In genomic region chr21:44542716-44543115, GRCh38 we compare ENCODE assay signal across 33 cellular contexts. TPM values are rescaled to one million over a fixed set of nuclear protein-coding genes. Genes with fewer than 3 reads are reported as not detected.
DNase-seq lines count a peak whose midpoint lies in the region; ATAC-seq, FAIRE-seq and TF ChIP-seq lines count a peak whose summit lies in the region.
"Had no signal": no experiment of that assay in that cellular context is flagged by ENCODE, and none has a peak within 500 bp of the region (broad histone marks: within the 10 kb centered on the region; RNA-seq: fewer than 3 reads in every experiment).

No MANE protein-coding gene starts in this region.

- intact Hi-C loops in HCT116 (cut with micrococcal nuclease) (no loop called here), K562 (cut with micrococcal nuclease) (no loop called here)

- no peak for FAIRE-seq in K562 (lab: Jason Lieb, UNC)
- FAIRE-seq: A204.1, GM12878, GM12892, GM18507, GM19239 had no signal

- H3K27ac ChIP-seq in HCT116 (ENCODE audit: low read depth, low read length) (no peak overlapping the region), K562 (ENCODE audit: extremely low read depth, low read depth, low read length) (no peak overlapping the region), osteoblast (ENCODE audit: low read depth, low read length) (no peak overlapping the region)
- H3K27ac ChIP-seq: BLaER1 had no signal

- no peaks in the 10 kb centered on the region for H3K4me1 ChIP-seq in HCT116 (ENCODE audit: control insufficient read depth in 1 of 2, insufficient read depth in 2 of 2, low read length in 2 of 2)
- peaks cover 0 to 4% of the 10 kb centered on the region in 2 experiments; a peak in 2 of 5 replicates for H3K4me1 ChIP-seq in K562 (replicated peaks in 1 of 2; ENCODE audit: control insufficient read depth in 2 of 2, insufficient read depth in 2 of 2, low read length in 2 of 2)
- no peaks in the 10 kb centered on the region for H3K4me1 ChIP-seq in osteoblast (ENCODE audit: insufficient read depth, low read length)
- H3K4me1 ChIP-seq: BE2C had no signal

- TF ChIP-seq EP300 in K562 (IDR thresholded peaks at IDR 0.05; ENCODE audit: low read length): no peak

- no peaks in the 10 kb centered on the region for H3K36me3 ChIP-seq in H7 (replicated peaks; ENCODE audit: control insufficient read depth, insufficient read depth, low read length)
- no peaks in the 10 kb centered on the region for H3K36me3 ChIP-seq in HCT116 (ENCODE audit: control insufficient read depth in 1 of 2, insufficient read depth in 2 of 2, low read length in 2 of 2)
- no peaks in the 10 kb centered on the region for H3K36me3 ChIP-seq in K562 (ENCODE audit: control insufficient read depth, insufficient read depth, low read length)
- H3K36me3 ChIP-seq in osteoblast (ENCODE audit: insufficient read depth, low read length): no peaks in the 10 kb centered on the region
- H3K36me3 ChIP-seq: BE2C, BLaER1 had no signal

- TF ChIP-seq POLR2A in HCT116 (IDR thresholded peaks at IDR 0.05; ENCODE audit: borderline replicate concordance, extremely low read depth, insufficient read depth, insufficient read length) (no peak), K562 (conservative IDR thresholded peaks at IDR 0.05) (no peak)

- RAD21 ChIA-PET in HCT116 (lab: Charles Lee; ENCODE audit: low non-redundant PET in 1 of 2, low total read pairs in 2 of 2, uncharacterized antibody in 2 of 2, unreplicated experiment in 2 of 2): no interaction called here

- TF ChIP-seq CTCF in HCT116 (IDR thresholded peaks at IDR 0.05 in 2 of 3, conservative IDR thresholded peaks at IDR 0.05 in 1 of 3; ENCODE audit: borderline replicate concordance in 1 of 3, insufficient read depth in 1 of 3, low read depth in 2 of 3, low read length in 2 of 3) (no peak), K562 (IDR thresholded peaks at IDR 0.05 in 2 of 3, conservative IDR thresholded peaks at IDR 0.05 in 1 of 3; ENCODE audit: insufficient read depth in 2 of 3, low read depth in 1 of 3, low read length in 3 of 3) (no peak), osteoblast (IDR thresholded peaks at IDR 0.05; ENCODE audit: extremely low read depth, low read depth, low read length) (no peak)

- H3K4me2 ChIP-seq in HCT116 (ENCODE audit: low read length) (no peak overlapping the region), K562 (ENCODE audit: insufficient read depth, low read length) (no peak overlapping the region), osteoblast (ENCODE audit: insufficient read depth, low read length) (no peak overlapping the region)
- H3K4me2 ChIP-seq: BLaER1 had no signal

- H3K4me3 ChIP-seq in H7 (ENCODE audit: insufficient read depth, low read depth, low read length) (no peak overlapping the region), HCT116 (replicated peaks in 1 of 2; ENCODE audit: low read depth in 1 of 2, low read length in 2 of 2) (no peak overlapping the region), K562 (no peak overlapping the region), osteoblast (ENCODE audit: insufficient read depth, low read length) (no peak overlapping the region)
- H3K4me3 ChIP-seq: BLaER1, GM12878 had no signal

- H3K9ac ChIP-seq in HCT116 (ENCODE audit: low read length): no peak overlapping the region
- no peak overlapping the region for H3K9ac ChIP-seq in K562 (ENCODE audit: insufficient read depth in 1 of 2, low read depth in 2 of 2, low read length in 2 of 2)
- H3K9ac ChIP-seq: BLaER1 had no signal

- peak; percentile 6 for DNase-seq in H7
- peak; percentile 3 for DNase-seq in HCT116 (ENCODE audit: low read depth, low spot score)
- no peak for DNase-seq in K562 (ENCODE audit: extremely low read depth in 1 of 4, low spot score in 3 of 4)
- peak; percentile 22 for DNase-seq in osteoblast (ENCODE audit: insufficient read length, low spot score, missing footprints)
- DNase-seq: 8988T; ACHN; BE2C; C1 segment of cervical spinal cord; CD4-positive, alpha-beta memory T cell; CD4-positive, CD25-positive, alpha-beta regulatory T cell; CD8-positive, alpha-beta memory T cell; COR-L47; DMS 273 treated with DMSO at 0.1 percent for 48 hours; DMS153; DMS53; DMS79; DND-41; EL; GDM1 had no signal

- no peak for TF ChIP-seq RAD21 in HCT116 (IDR thresholded peaks at IDR 0.05; ENCODE audit: low read depth)
- TF ChIP-seq RAD21 in K562 (CRISPR knock-in tag; conservative IDR thresholded peaks at IDR 0.05 in 1 of 2, IDR thresholded peaks at IDR 0.05 in 1 of 2): no peak

- ATAC-seq in HCT116 (no peak), K562 (no peak), HG03196 (IDR thresholded peaks at IDR 0.05; ENCODE audit: unreplicated experiment) (no peak), GM18858 (IDR thresholded peaks at IDR 0.05; ENCODE audit: unreplicated experiment) (no peak), HG03460 (IDR thresholded peaks at IDR 0.05; ENCODE audit: unreplicated experiment) (no peak)
- ATAC-seq: GM12878 had no signal

- H4K20me1 ChIP-seq in HCT116 (ENCODE audit: insufficient read depth) (no peaks in the 10 kb centered on the region), K562 (replicated peaks; ENCODE audit: control insufficient read depth, insufficient read depth, low read length) (no peaks in the 10 kb centered on the region), osteoblast (ENCODE audit: insufficient read depth, low read length) (no peaks in the 10 kb centered on the region)
- H4K20me1 ChIP-seq: BLaER1 had no signal

- in situ Hi-C loops in K562 (cut with MboI): no loop called here

- H3K27me3 ChIP-seq in H7 (ENCODE audit: control insufficient read depth, insufficient read depth, low read length) (no peaks in the 10 kb centered on the region), HCT116 (ENCODE audit: insufficient read depth, low read length) (no peaks in the 10 kb centered on the region), K562 (ENCODE audit: control insufficient read depth in 2 of 2, insufficient read depth in 2 of 2, low read length in 2 of 2) (peaks cover 4 to 32% of the 10 kb centered on the region in 2 experiments; a peak in 4 of 5 replicates), osteoblast (ENCODE audit: insufficient read depth, low read length) (no peaks in the 10 kb centered on the region)
- H3K27me3 ChIP-seq: BLaER1 had no signal

- H3K79me2 ChIP-seq in HCT116 (ENCODE audit: insufficient read depth, low read length) (no peaks in the 10 kb centered on the region), K562 (ENCODE audit: control insufficient read depth, insufficient read depth, low read length) (no peaks in the 10 kb centered on the region), osteoblast (ENCODE audit: insufficient read depth, low read length) (no peaks in the 10 kb centered on the region)

- H3K9me2 ChIP-seq in HCT116 (ENCODE audit: insufficient read depth): no peaks in the 10 kb centered on the region

- H3K9me3 ChIP-seq in HCT116 (ENCODE audit: control insufficient read depth in 1 of 2, insufficient read depth in 1 of 2, low read depth in 1 of 2, low read length in 2 of 2): peaks cover 7 to 24% of the 10 kb centered on the region in 2 experiments
- no peaks in the 10 kb centered on the region for H3K9me3 ChIP-seq in K562 (replicated peaks; ENCODE audit: control insufficient read depth, insufficient read depth, low read depth, low read length)
- no peaks in the 10 kb centered on the region for H3K9me3 ChIP-seq in osteoblast (ENCODE audit: low read depth, low read length)
- H3K9me3 ChIP-seq: BE2C had no signal

- POLR2A ChIA-PET in HCT116 (lab: Charles Lee) (no interaction called here), K562 (lab: Yijun Ruan, JAX) (no interaction called here)

- 0% methylated on average over 1 of the region's 1 CpG for WGBS in K562 (ENCODE audit: insufficient coverage, low coverage, missing lambda C conversion rate)

- BruUV-seq in HCT116 (replicated peaks; lab: Mats Ljungman, UMichigan) (no TSS peak), K562 (replicated peaks; lab: Mats Ljungman, UMichigan) (no TSS peak)

- CTCF ChIA-PET in HCT116 (lab: Charles Lee): no interaction called here
- CTCF ChIA-PET in K562 (lab: Yijun Ruan, JAX; ENCODE audit: low intra/inter-chr PET ratio): no interaction called here

- H2AFZ ChIP-seq in HCT116 (ENCODE audit: low read depth, low read length, poor library complexity, severe bottlenecking): no peak overlapping the region
- no peak overlapping the region for H2AFZ ChIP-seq in K562 (ENCODE audit: low read depth, low read length)
- no peak overlapping the region for H2AFZ ChIP-seq in osteoblast (ENCODE audit: low read length)

- H3K9me1 ChIP-seq in K562 (ENCODE audit: control insufficient read depth, insufficient read depth, low read length): no peaks in the 10 kb centered on the region

RNA-seq across cellular contexts. Expression of gene KRTAP10-1, which starts 2.7 kb away (rescaled TPM):
- not detected in 2 replicates for total RNA-seq in H7 (2014; rRNA removed; shearing (Covaris generic))
- not detected for total RNA-seq in HCT116 (2021; ENCODE audit: unreplicated experiment)
- polyA plus RNA-seq in HCT116 (2012): not detected in 2 replicates
- total RNA-seq in K562 (2011; cell fraction: chromatin; rRNA removed; ENCODE audit: low replicate concordance): not detected in 2 replicates
- not detected in 2 replicates for total RNA-seq in K562 (2011; cell fraction: nucleolus; rRNA removed)
- total RNA-seq in K562 (2011; cell fraction: nucleoplasm; rRNA removed): not detected in 2 replicates
- total RNA-seq in K562 (2014; rRNA removed): not detected in 2 replicates
- total RNA-seq in K562 (2014; rRNA removed; fragmentation: Illumina TruSeq; extraction: Trizol): not detected in 2 replicates
- total RNA-seq in K562 (2015; rRNA removed; fragmentation: Illumina TruSeq; extraction: Trizol): not detected in 2 replicates
- total RNA-seq in K562 (2021): not detected in 2 replicates
- not detected in 2 replicates for polyA plus RNA-seq in K562 (2011; rRNA removed)
- not detected in 2 replicates for polyA plus RNA-seq in K562 (2011; cell fraction: cytosol; rRNA removed)
- polyA plus RNA-seq in K562 (2011; cell fraction: nucleus; rRNA removed): not detected in 2 replicates
- not detected in 2 replicates for polyA plus RNA-seq in K562 (2012)
- not detected in 2 replicates for polyA plus RNA-seq in K562 (2014; fragmentation: Illumina TruSeq; extraction: Trizol)
- polyA plus RNA-seq in K562 (2014; fragmentation: Nextera tagmentation; extraction: Ambion mirVana): not detected
- polyA plus RNA-seq in K562 (2014; rRNA removed): not detected in 2 replicates
- not detected in 2 replicates for polyA minus RNA-seq in K562 (2011; rRNA and poly(A)+ RNA removed)
- polyA minus RNA-seq in K562 (2011; cell fraction: cytosol; rRNA and poly(A)+ RNA removed): not detected in 2 replicates
- polyA minus RNA-seq in K562 (2011; cell fraction: nucleus; rRNA and poly(A)+ RNA removed): not detected in 2 replicates
- not detected in 2 replicates for total RNA-seq in osteoblast
- total RNA-seq: CD4-positive, alpha-beta memory T cell; CD4-positive, CD25-positive, alpha-beta regulatory T cell; CD8-positive, alpha-beta memory T cell; Daoy; G401; GM12878 had no signal
- polyA plus RNA-seq: AG04450; CD14-positive monocyte; CD4-positive, alpha-beta memory T cell; CD4-positive, CD25-positive, alpha-beta regulatory T cell; CD8-positive, alpha-beta memory T cell; GM12878 had no signal

RNA-seq across cellular contexts. Expression of gene KRTAP10-2, which starts 8.6 kb away (rescaled TPM):
- total RNA-seq in H7 (2014; rRNA removed; shearing (Covaris generic)): not detected in 2 replicates
- not detected for total RNA-seq in HCT116 (2021; ENCODE audit: unreplicated experiment)
- not detected in 2 replicates for polyA plus RNA-seq in HCT116 (2012)
- total RNA-seq in K562 (2011; cell fraction: chromatin; rRNA removed; ENCODE audit: low replicate concordance): not detected in 2 replicates
- not detected in 2 replicates for total RNA-seq in K562 (2011; cell fraction: nucleolus; rRNA removed)
- not detected in 2 replicates for total RNA-seq in K562 (2011; cell fraction: nucleoplasm; rRNA removed)
- total RNA-seq in K562 (2014; rRNA removed): not detected in 2 replicates
- total RNA-seq in K562 (2014; rRNA removed; fragmentation: Illumina TruSeq; extraction: Trizol): not detected in 2 replicates
- not detected in 2 replicates for total RNA-seq in K562 (2015; rRNA removed; fragmentation: Illumina TruSeq; extraction: Trizol)
- total RNA-seq in K562 (2021): not detected in 2 replicates
- not detected in 2 replicates for polyA plus RNA-seq in K562 (2011; rRNA removed)
- polyA plus RNA-seq in K562 (2011; cell fraction: cytosol; rRNA removed): not detected in 2 replicates
- not detected in 2 replicates for polyA plus RNA-seq in K562 (2011; cell fraction: nucleus; rRNA removed)
- not detected in 2 replicates for polyA plus RNA-seq in K562 (2012)
- polyA plus RNA-seq in K562 (2014; fragmentation: Illumina TruSeq; extraction: Trizol): not detected in 2 replicates
- not detected for polyA plus RNA-seq in K562 (2014; fragmentation: Nextera tagmentation; extraction: Ambion mirVana)
- not detected in 2 replicates for polyA plus RNA-seq in K562 (2014; rRNA removed)
- polyA minus RNA-seq in K562 (2011; rRNA and poly(A)+ RNA removed): not detected in 2 replicates
- not detected in 2 replicates for polyA minus RNA-seq in K562 (2011; cell fraction: cytosol; rRNA and poly(A)+ RNA removed)
- polyA minus RNA-seq in K562 (2011; cell fraction: nucleus; rRNA and poly(A)+ RNA removed): not detected in 2 replicates
- total RNA-seq in osteoblast: not detected in 2 replicates
- total RNA-seq: CD4-positive, alpha-beta memory T cell; CD4-positive, CD25-positive, alpha-beta regulatory T cell; CD8-positive, alpha-beta memory T cell; Daoy; G401; GM12878 had no signal
- polyA plus RNA-seq: AG04450; CD14-positive monocyte; CD4-positive, alpha-beta memory T cell; CD4-positive, CD25-positive, alpha-beta regulatory T cell; CD8-positive, alpha-beta memory T cell; GM12878 had no signal

RNA-seq across cellular contexts. Expression of gene KRTAP10-3, which starts 15.9 kb away (rescaled TPM):
- total RNA-seq in H7 (2014; rRNA removed; shearing (Covaris generic)): not detected in 2 replicates
- total RNA-seq in HCT116 (2021; ENCODE audit: unreplicated experiment): not detected
- not detected in 2 replicates for polyA plus RNA-seq in HCT116 (2012)
- total RNA-seq in K562 (2011; cell fraction: chromatin; rRNA removed; ENCODE audit: low replicate concordance): not detected in 2 replicates
- total RNA-seq in K562 (2011; cell fraction: nucleolus; rRNA removed): not detected in 2 replicates
- total RNA-seq in K562 (2011; cell fraction: nucleoplasm; rRNA removed): not detected in 2 replicates
- not detected in 2 replicates for total RNA-seq in K562 (2014; rRNA removed)
- not detected in 2 replicates for total RNA-seq in K562 (2014; rRNA removed; fragmentation: Illumina TruSeq; extraction: Trizol)
- total RNA-seq in K562 (2015; rRNA removed; fragmentation: Illumina TruSeq; extraction: Trizol): not detected in 2 replicates
- total RNA-seq in K562 (2021): not detected in 2 replicates
- polyA plus RNA-seq in K562 (2011; rRNA removed): not detected in 2 replicates
- not detected in 2 replicates for polyA plus RNA-seq in K562 (2011; cell fraction: cytosol; rRNA removed)
- polyA plus RNA-seq in K562 (2011; cell fraction: nucleus; rRNA removed): not detected in 2 replicates
- not detected in 2 replicates for polyA plus RNA-seq in K562 (2012)
- not detected in 2 replicates for polyA plus RNA-seq in K562 (2014; fragmentation: Illumina TruSeq; extraction: Trizol)
- polyA plus RNA-seq in K562 (2014; fragmentation: Nextera tagmentation; extraction: Ambion mirVana): not detected
- not detected in 2 replicates for polyA plus RNA-seq in K562 (2014; rRNA removed)
- polyA minus RNA-seq in K562 (2011; rRNA and poly(A)+ RNA removed): not detected in 2 replicates
- polyA minus RNA-seq in K562 (2011; cell fraction: cytosol; rRNA and poly(A)+ RNA removed): not detected in 2 replicates
- not detected in 2 replicates for polyA minus RNA-seq in K562 (2011; cell fraction: nucleus; rRNA and poly(A)+ RNA removed)
- total RNA-seq in osteoblast: not detected in 2 replicates
- total RNA-seq: CD4-positive, alpha-beta memory T cell; CD4-positive, CD25-positive, alpha-beta regulatory T cell; CD8-positive, alpha-beta memory T cell; Daoy; G401; GM12878 had no signal
- polyA plus RNA-seq: AG04450; CD14-positive monocyte; CD4-positive, alpha-beta memory T cell; CD4-positive, CD25-positive, alpha-beta regulatory T cell; CD8-positive, alpha-beta memory T cell; GM12878 had no signal

RNA-seq across cellular contexts. Expression of gene KRTAP10-4, which starts 30.8 kb away (rescaled TPM):
- total RNA-seq in H7 (2014; rRNA removed; shearing (Covaris generic)): not detected in 2 replicates
- not detected for total RNA-seq in HCT116 (2021; ENCODE audit: unreplicated experiment)
- polyA plus RNA-seq in HCT116 (2012): not detected in 2 replicates
- not detected in 2 replicates for total RNA-seq in K562 (2011; cell fraction: chromatin; rRNA removed; ENCODE audit: low replicate concordance)
- not detected in 2 replicates for total RNA-seq in K562 (2011; cell fraction: nucleolus; rRNA removed)
- not detected in 2 replicates for total RNA-seq in K562 (2011; cell fraction: nucleoplasm; rRNA removed)
- total RNA-seq in K562 (2014; rRNA removed): not detected in 2 replicates
- total RNA-seq in K562 (2014; rRNA removed; fragmentation: Illumina TruSeq; extraction: Trizol): not detected in 2 replicates
- total RNA-seq in K562 (2015; rRNA removed; fragmentation: Illumina TruSeq; extraction: Trizol): not detected in 2 replicates
- total RNA-seq in K562 (2021): not detected in 2 replicates
- not detected in 2 replicates for polyA plus RNA-seq in K562 (2011; rRNA removed)
- not detected in 2 replicates for polyA plus RNA-seq in K562 (2011; cell fraction: cytosol; rRNA removed)
- not detected in 2 replicates for polyA plus RNA-seq in K562 (2011; cell fraction: nucleus; rRNA removed)
- not detected in 2 replicates for polyA plus RNA-seq in K562 (2012)
- not detected in 2 replicates for polyA plus RNA-seq in K562 (2014; fragmentation: Illumina TruSeq; extraction: Trizol)
- polyA plus RNA-seq in K562 (2014; fragmentation: Nextera tagmentation; extraction: Ambion mirVana): not detected
- polyA plus RNA-seq in K562 (2014; rRNA removed): not detected in 2 replicates
- polyA minus RNA-seq in K562 (2011; rRNA and poly(A)+ RNA removed): not detected in 2 replicates
- polyA minus RNA-seq in K562 (2011; cell fraction: cytosol; rRNA and poly(A)+ RNA removed): not detected in 2 replicates
- polyA minus RNA-seq in K562 (2011; cell fraction: nucleus; rRNA and poly(A)+ RNA removed): not detected in 2 replicates
- not detected in 2 replicates for total RNA-seq in osteoblast
- total RNA-seq: A673; CD4-positive, alpha-beta memory T cell; CD4-positive, CD25-positive, alpha-beta regulatory T cell; CD8-positive, alpha-beta memory T cell; Daoy; G401; GM12878 had no signal
- polyA plus RNA-seq: AG04450; CD14-positive monocyte; CD4-positive, alpha-beta memory T cell; CD4-positive, CD25-positive, alpha-beta regulatory T cell; CD8-positive, alpha-beta memory T cell; GM12878 had no signal

RNA-seq across cellular contexts. Expression of gene KRTAP10-5, which starts 37.7 kb away (rescaled TPM):
- not detected in 2 replicates for total RNA-seq in H7 (2014; rRNA removed; shearing (Covaris generic))
- total RNA-seq in HCT116 (2021; ENCODE audit: unreplicated experiment) (not detected), K562 (2014; rRNA removed) (not detected in 2 replicates), K562 (2014; rRNA removed; fragmentation: Illumina TruSeq; extraction: Trizol) (not detected in 2 replicates), K562 (2015; rRNA removed; fragmentation: Illumina TruSeq; extraction: Trizol) (not detected in 2 replicates), K562 (2021) (not detected in 2 replicates), osteoblast (not detected in 2 replicates)
- not detected in 2 replicates for polyA plus RNA-seq in HCT116 (2012)
- total RNA-seq in K562 (2011; cell fraction: chromatin; rRNA removed; ENCODE audit: low replicate concordance): not detected in 2 replicates
- total RNA-seq in K562 (2011; cell fraction: nucleolus; rRNA removed): not detected in 2 replicates
- total RNA-seq in K562 (2011; cell fraction: nucleoplasm; rRNA removed): not detected in 2 replicates
- polyA plus RNA-seq in K562 (2011; rRNA removed) (not detected in 2 replicates), K562 (2014; fragmentation: Illumina TruSeq; extraction: Trizol) (not detected in 2 replicates), K562 (2014; fragmentation: Nextera tagmentation; extraction: Ambion mirVana) (not detected), K562 (2014; rRNA removed) (not detected in 2 replicates)
- not detected in 2 replicates for polyA plus RNA-seq in K562 (2011; cell fraction: cytosol; rRNA removed)
- not detected in 2 replicates for polyA plus RNA-seq in K562 (2011; cell fraction: nucleus; rRNA removed)
- not detected in 2 replicates for polyA plus RNA-seq in K562 (2012)
- not detected in 2 replicates for polyA minus RNA-seq in K562 (2011; rRNA and poly(A)+ RNA removed)
- polyA minus RNA-seq in K562 (2011; cell fraction: cytosol; rRNA and poly(A)+ RNA removed): not detected in 2 replicates
- not detected in 2 replicates for polyA minus RNA-seq in K562 (2011; cell fraction: nucleus; rRNA and poly(A)+ RNA removed)
- total RNA-seq: A673; CD4-positive, alpha-beta memory T cell; CD4-positive, CD25-positive, alpha-beta regulatory T cell; CD8-positive, alpha-beta memory T cell; Daoy; G401; GM12878 had no signal
- polyA plus RNA-seq: AG04450; CD14-positive monocyte; CD4-positive, alpha-beta memory T cell; CD4-positive, CD25-positive, alpha-beta regulatory T cell; CD8-positive, alpha-beta memory T cell; GM12878 had no signal

Comparison
In these comparisons a context has a peak if more than half of its experiments do, and no peak if none do; other contexts are left out.
1. DNase-seq: peak in H7 (single experiment), HCT116 (single experiment) and osteoblast (single experiment); none in K562 (0 of 4).